ENCODE assay signal across 10 cellular contexts in genomic region chr12:47753021-47754001, GRCh38. TPM values are rescaled to one million over a fixed set of nuclear protein-coding genes. Genes with fewer than 3 reads are reported as not detected.
DNase-seq lines count a peak whose midpoint lies in the region; ATAC-seq and TF ChIP-seq lines count a peak whose summit lies in the region.
"Had no signal": no experiment of that assay in that cellular context is flagged by ENCODE, and none has a peak within 500 bp of the region (broad histone marks: within the 10 kb centered on the region; RNA-seq: fewer than 3 reads in every experiment).

No MANE protein-coding gene starts in this region.

- H4K20me1 ChIP-seq in HCT116 (ENCODE audit: insufficient read depth), result no peaks in the 10 kb centered on the region

- no peaks in the 10 kb centered on the region for H3K79me2 ChIP-seq in HCT116 (ENCODE audit: insufficient read depth, low read length)

- H3K4me2 ChIP-seq in HCT116 (ENCODE audit: low read length), result peak overlapping the region; percentile 85

- intact Hi-C loops in HCT116 (cut with micrococcal nuclease), result no loop called here

- no peaks in the 10 kb centered on the region for H3K36me3 ChIP-seq in HCT116 (ENCODE audit: control insufficient read depth in 1 of 2, insufficient read depth in 2 of 2, low read length in 2 of 2)
- peaks cover 0 to 46% (median 27%) of the 10 kb centered on the region in 5 donors for H3K36me3 ChIP-seq in subcutaneous abdominal adipose tissue (ENCODE audit: control insufficient read depth in 5 of 5, insufficient read depth in 5 of 5, low read length in 5 of 5)
- no peaks in the 10 kb centered on the region for H3K36me3 ChIP-seq in WERI-Rb-1

- BruUV-seq in HCT116 (replicated peaks; lab: Mats Ljungman, UMichigan), result TSS peak; percentile 66

- CTCF ChIA-PET in HCT116 (lab: Charles Lee), result interaction anchor here (3.5 to 9.1 kb wide), 2 partner anchors 11 to 13 kb away, joined by 25 to 75 read pairs; no protein-coding TSS in a partner anchor

- TF ChIP-seq CTCF in HCT116 (IDR thresholded peaks at IDR 0.05 in 2 of 3, conservative IDR thresholded peaks at IDR 0.05 in 1 of 3; ENCODE audit: borderline replicate concordance in 1 of 3, insufficient read depth in 1 of 3, low read depth in 2 of 3, low read length in 2 of 3) (no peak), WERI-Rb-1 (IDR thresholded peaks at IDR 0.05; ENCODE audit: low read depth, low read length) (no peak)

- H3K27me3 ChIP-seq in HCT116 (ENCODE audit: insufficient read depth, low read length) (no peaks in the 10 kb centered on the region), subcutaneous abdominal adipose tissue (ENCODE audit: control insufficient read depth in 5 of 5, insufficient read depth in 4 of 5, low read length in 5 of 5) (peaks cover 0 to 3% (median 0%) of the 10 kb centered on the region in 5 donors), WERI-Rb-1 (ENCODE audit: insufficient read depth, low read depth, severe bottlenecking) (no peaks in the 10 kb centered on the region)

- TF ChIP-seq POLR2A in HCT116 (IDR thresholded peaks at IDR 0.05; ENCODE audit: borderline replicate concordance, extremely low read depth, insufficient read depth, insufficient read length), result no peak

- H3K9me3 ChIP-seq in HCT116 (ENCODE audit: control insufficient read depth in 1 of 2, insufficient read depth in 1 of 2, low read depth in 1 of 2, low read length in 2 of 2), result no peaks in the 10 kb centered on the region
- no peaks in the 10 kb centered on the region for H3K9me3 ChIP-seq in subcutaneous abdominal adipose tissue (ENCODE audit: control insufficient read depth in 5 of 5, low read length in 5 of 5)
- H3K9me3 ChIP-seq in WERI-Rb-1 (ENCODE audit: severe bottlenecking), result no peaks in the 10 kb centered on the region

- peak overlapping the region; percentile 93 for H2AFZ ChIP-seq in HCT116 (ENCODE audit: low read depth, low read length, poor library complexity, severe bottlenecking)

- H3K9ac ChIP-seq in HCT116 (ENCODE audit: low read length), result peak overlapping the region; percentile 40
- peak overlapping the region in 1 of 5 donors; percentile 23 for H3K9ac ChIP-seq in subcutaneous abdominal adipose tissue (ENCODE audit: low read length in 5 of 5)

- TF ChIP-seq RAD21 in HCT116 (IDR thresholded peaks at IDR 0.05; ENCODE audit: low read depth), result no peak

- POLR2A ChIA-PET in HCT116 (lab: Charles Lee), result interaction anchor here (1.4 kb wide), 1 partner anchor 14 kb away, joined by 3 read pairs; no protein-coding TSS in a partner anchor

- H3K4me1 ChIP-seq in HCT116 (ENCODE audit: control insufficient read depth in 1 of 2, insufficient read depth in 2 of 2, low read length in 2 of 2) (peaks cover 34 to 48% of the 10 kb centered on the region in 2 experiments), subcutaneous abdominal adipose tissue (ENCODE audit: control insufficient read depth in 5 of 5, insufficient read depth in 5 of 5, low read length in 5 of 5) (peaks cover 3 to 81% (median 44%) of the 10 kb centered on the region in 5 donors)

- H3K27ac ChIP-seq in HCT116 (ENCODE audit: low read depth, low read length), result peak overlapping the region; percentile 63
- peak overlapping the region; percentile 5 for H3K27ac ChIP-seq in angular gyrus (ENCODE audit: low read depth, low read length)
- peak overlapping the region; percentile 86 for H3K27ac ChIP-seq in subcutaneous abdominal adipose tissue (ENCODE audit: low read depth, low read length)
- H3K27ac ChIP-seq in WERI-Rb-1, result no peak overlapping the region

- peak; percentile 73 for ATAC-seq in HCT116
- ATAC-seq: activated naive CD4-positive, alpha-beta T cell treated with anti-CD3 and anti-CD28 coated beads, Interleukin-2, amount 50 U/mL, for 72 hours had no signal

- H3K4me3 ChIP-seq in HCT116 (replicated peaks in 1 of 2; ENCODE audit: low read depth in 1 of 2, low read length in 2 of 2) (peak overlapping the region; percentile 34 to 54), subcutaneous abdominal adipose tissue (ENCODE audit: low read depth in 1 of 5, low read length in 5 of 5) (peak overlapping the region in 3 of 5 donors; percentile 45 to 93 (median 77)), WERI-Rb-1 (ENCODE audit: low read depth, low read length) (no peak overlapping the region)

- RAD21 ChIA-PET in HCT116 (lab: Charles Lee; ENCODE audit: low non-redundant PET in 1 of 2, low total read pairs in 2 of 2, uncharacterized antibody in 2 of 2, unreplicated experiment in 2 of 2), result interaction anchor here in 1 of 2 experiments (1.4 kb wide), 1 partner anchor 23 kb away, joined by 3 read pairs; no protein-coding TSS in a partner anchor

- DNase-seq in HCT116 (ENCODE audit: low read depth, low spot score) (no peak), islet precursor cell (peak; percentile 92), NCI-H774 (lab: John Stamatoyannopoulos, UW) (no peak), NCI-H345 treated with DMSO at 0.1 percent for 48 hours (lab: John Stamatoyannopoulos, UW; ENCODE audit: unreplicated experiment) (no peak), HUDEP-2 (lab: John Stamatoyannopoulos, UW; ENCODE audit: unreplicated experiment in 76 of 76) (no peak), WERI-Rb-1 (no peak)
- DNase-seq: NCI-H510A treated with DMSO at 0.1 percent for 48 hours had no signal

- no peaks in the 10 kb centered on the region for H3K9me2 ChIP-seq in HCT116 (ENCODE audit: insufficient read depth)

TF ChIP-seq in HCT116, 20 proteins besides CTCF, POLR2A, EP300 and RAD21:
- TF ChIP-seq MAX (IDR thresholded peaks at IDR 0.05) (peak; percentile 72; the same call in 1 of the 2 replicates), POLR2AphosphoS5 (IDR thresholded peaks at IDR 0.05; ENCODE audit: low read depth, low read length) (peak; percentile 49), ELF1 (IDR thresholded peaks at IDR 0.05; ENCODE audit: borderline replicate concordance, low read depth) (no peak)

RNA-seq across cellular contexts. Expression of gene RAPGEF3, which starts 5.4 kb away (rescaled TPM):
- 1.8 TPM for total RNA-seq in HCT116 (2021; ENCODE audit: unreplicated experiment)
- polyA plus RNA-seq in HCT116 (2012), result 1.1 and 1.9 TPM in 2 replicates

RNA-seq across cellular contexts. Expression of gene SLC48A1, which starts 19.7 kb away (rescaled TPM):
- total RNA-seq in HCT116 (2021; ENCODE audit: unreplicated experiment), result 20.0 TPM
- 12.2 and 15.7 TPM in 2 replicates for polyA plus RNA-seq in HCT116 (2012)

RNA-seq across cellular contexts. Expression of gene ENDOU, which starts 28.0 kb away (rescaled TPM):
- not detected for total RNA-seq in HCT116 (2021; ENCODE audit: unreplicated experiment)
- 0.08 TPM in 1 of 2 replicates, not detected in the other for polyA plus RNA-seq in HCT116 (2012)
- total RNA-seq: activated naive CD4-positive, alpha-beta T cell treated with anti-CD3 and anti-CD28 coated beads, Interleukin-2, amount 50 U/mL, for 72 hours had no signal

RNA-seq across cellular contexts. Expression of gene RPAP3, which starts 47.5 kb away (rescaled TPM):
- 48.3 TPM for total RNA-seq in HCT116 (2021; ENCODE audit: unreplicated experiment)
- polyA plus RNA-seq in HCT116 (2012), result 8.1 and 12.7 TPM in 2 replicates
